Comparison of ENCODE assay signal across 8 cellular contexts in the genomic region with DNA sequence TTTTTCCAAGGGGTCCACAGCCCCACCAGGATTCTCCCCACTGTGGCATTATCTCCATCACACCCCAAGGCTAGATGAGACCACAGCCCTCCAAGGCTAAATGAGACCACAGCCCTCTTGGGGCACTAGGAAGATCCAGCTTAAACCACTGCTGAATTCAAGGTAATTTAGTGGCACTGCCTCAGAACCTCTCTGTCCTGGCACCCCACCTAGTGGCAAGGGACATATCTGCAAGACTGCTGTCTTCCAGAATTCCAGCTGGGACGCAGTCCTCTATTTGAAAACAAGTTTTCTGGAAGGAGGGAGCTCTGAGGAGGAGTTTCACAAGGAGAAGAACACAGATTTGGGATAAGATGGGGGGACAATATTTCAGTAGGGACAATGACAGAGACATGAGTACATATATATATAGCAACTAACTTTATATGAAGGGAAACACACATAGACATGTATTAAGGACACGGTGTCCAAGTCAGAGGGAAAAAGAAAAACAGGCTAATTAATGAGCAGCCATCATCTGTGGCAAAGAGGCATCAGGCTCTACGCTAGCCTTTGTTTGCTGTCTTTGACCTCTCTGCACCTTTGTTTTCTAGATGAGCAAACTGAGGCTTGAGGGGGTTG. TPM values are rescaled to one million over a fixed set of nuclear protein-coding genes. Genes with fewer than 3 reads are reported as not detected.
DNase-seq lines count a peak whose midpoint lies in the region; ATAC-seq, FAIRE-seq and TF ChIP-seq lines count a peak whose summit lies in the region.

No MANE protein-coding gene starts in this region.

- CTCF ChIA-PET in A673 (lab: Charles Lee) (interaction anchor here (0.6 kb wide), 1 partner anchor 219 kb away, joined by 3 read pairs; no protein-coding TSS in a partner anchor), GM10248 (lab: Yijun Ruan, JAX) (interaction anchor here (0.8 to 1.7 kb wide), 7 partner anchors 9 to 1074 kb away, joined by 3 to 8 read pairs (median 3); a partner anchor contains a TSS)

- H2BK5ac ChIP-seq in mesenchymal stem cell (ENCODE audit: low read depth, low read length, poor library complexity, severe bottlenecking), result no peak overlapping the region

- H4K91ac ChIP-seq in mesenchymal stem cell (ENCODE audit: low read length), result no peak overlapping the region

- WGBS in mesenchymal stem cell, result 60% methylated on average over 2 of the region's 3 CpGs

- no peak overlapping the region for H3K27ac Mint-ChIP-seq in astrocyte (ENCODE audit: unreplicated experiment)

- no peak overlapping the region for H4K8ac ChIP-seq in mesenchymal stem cell (ENCODE audit: low read length)

- H3K79me2 ChIP-seq in astrocyte (ENCODE audit: insufficient read depth, low read length), result no peaks in the 10 kb centered on the region

- H3K36me3 Mint-ChIP-seq in astrocyte (ENCODE audit: low read depth, unreplicated experiment), result no peaks in the 10 kb centered on the region

- H3K4me2 ChIP-seq in astrocyte (ENCODE audit: low read length) (no peak overlapping the region), mesenchymal stem cell (ENCODE audit: low read length, poor library complexity, severe bottlenecking) (no peak overlapping the region)

- intact Hi-C loops in A673 (cut with micrococcal nuclease; ENCODE audit: unreplicated experiment), result loop anchor here (10.0 kb wide), 1 partner anchor 1666 kb away; no protein-coding TSS in a partner anchor

- H3K14ac ChIP-seq in mesenchymal stem cell (ENCODE audit: low read length in 2 of 2), result no peak overlapping the region

- no peaks in the 10 kb centered on the region for H3K4me1 Mint-ChIP-seq in astrocyte (ENCODE audit: low read depth, unreplicated experiment)

- no peak overlapping the region for H2AFZ ChIP-seq in astrocyte (ENCODE audit: low read depth, low read length)
- H2AFZ ChIP-seq in mesenchymal stem cell (ENCODE audit: low read depth, low read length), result no peak overlapping the region

- H3K4me3 ChIP-seq in A673 (ENCODE audit: low read depth, low read length, poor library complexity, severe bottlenecking) (no peak overlapping the region), astrocyte (ENCODE audit: insufficient read depth, low read depth, low read length) (no peak overlapping the region), mesenchymal stem cell (ENCODE audit: insufficient read depth in 1 of 2, low read depth in 1 of 2, low read length in 2 of 2) (no peak overlapping the region)

- H3K4ac ChIP-seq in mesenchymal stem cell (ENCODE audit: low read depth in 1 of 2, low read length in 2 of 2), result no peak overlapping the region

- no peak overlapping the region for H2AK5ac ChIP-seq in mesenchymal stem cell (ENCODE audit: low read length, severe bottlenecking)

- no TSS peak for BruUV-seq in A673 (replicated peaks; lab: Mats Ljungman, UMichigan)

- no peak overlapping the region for H3K4me3 Mint-ChIP-seq in astrocyte (ENCODE audit: unreplicated experiment)

- H3K27me3 ChIP-seq in A673 (replicated peaks; ENCODE audit: insufficient read depth, low read depth, low read length, poor library complexity) (peaks cover 26% of the 10 kb centered on the region), astrocyte (ENCODE audit: insufficient read depth, low read length) (no peaks in the 10 kb centered on the region), mesenchymal stem cell (ENCODE audit: control insufficient read depth in 1 of 2, insufficient read depth in 1 of 2, low read length in 2 of 2) (peaks cover 16 to 35% of the 10 kb centered on the region in 2 experiments)

- no peaks in the 10 kb centered on the region for H4K20me1 ChIP-seq in astrocyte (ENCODE audit: insufficient read depth, low read length)

- H3K9me3 ChIP-seq in A673 (ENCODE audit: low read depth, low read length, poor library complexity, severe bottlenecking) (no peaks in the 10 kb centered on the region), astrocyte (ENCODE audit: insufficient read depth, low read depth, low read length) (no peaks in the 10 kb centered on the region), mesenchymal stem cell (ENCODE audit: control insufficient read depth, low read length) (no peaks in the 10 kb centered on the region)

- H3K23ac ChIP-seq in mesenchymal stem cell (ENCODE audit: low read length in 2 of 2), result no peak overlapping the region

- no peak overlapping the region for H3K27ac ChIP-seq in A673 (ENCODE audit: low read depth, low read length, poor library complexity, severe bottlenecking)
- H3K27ac ChIP-seq in astrocyte (ENCODE audit: low read depth, low read length), result no peak overlapping the region
- no peak overlapping the region for H3K27ac ChIP-seq in mesenchymal stem cell (ENCODE audit: low read length, poor library complexity, severe bottlenecking)

- no peaks in the 10 kb centered on the region for H3K4me1 ChIP-seq in A673 (ENCODE audit: insufficient read depth, low read length, poor library complexity, severe bottlenecking)
- H3K4me1 ChIP-seq in astrocyte (ENCODE audit: insufficient read depth, low read length), result peaks cover 6% of the 10 kb centered on the region
- H3K4me1 ChIP-seq in mesenchymal stem cell (ENCODE audit: control insufficient read depth, insufficient read depth, low read depth, low read length), result no peaks in the 10 kb centered on the region

- no peak overlapping the region for H3K18ac ChIP-seq in mesenchymal stem cell (ENCODE audit: low read depth in 1 of 2, low read length in 2 of 2)

- H2BK120ac ChIP-seq in mesenchymal stem cell (ENCODE audit: low read depth, low read length), result no peak overlapping the region

- no peaks in the 10 kb centered on the region for H3K79me1 ChIP-seq in mesenchymal stem cell (replicated peaks; ENCODE audit: low read length, poor library complexity, severe bottlenecking)

- H3K36me3 ChIP-seq in A673 (ENCODE audit: insufficient read depth, low read length, poor library complexity, severe bottlenecking) (no peaks in the 10 kb centered on the region), astrocyte (ENCODE audit: insufficient read depth, low read length) (no peaks in the 10 kb centered on the region), mesenchymal stem cell (ENCODE audit: control insufficient read depth in 1 of 2, insufficient read depth in 2 of 2, low read depth in 1 of 2, low read length in 2 of 2) (no peaks in the 10 kb centered on the region)

- H3K9ac ChIP-seq in astrocyte (ENCODE audit: low read length) (no peak overlapping the region), mesenchymal stem cell (ENCODE audit: low read length) (no peak overlapping the region)

- no peaks in the 10 kb centered on the region for H3K9me3 Mint-ChIP-seq in astrocyte (ENCODE audit: unreplicated experiment)

- no peak for ATAC-seq in GM21717 (IDR thresholded peaks at IDR 0.05; ENCODE audit: unreplicated experiment)

- no peak overlapping the region for H2BK12ac ChIP-seq in mesenchymal stem cell (ENCODE audit: low read length in 2 of 2)

- POLR2A ChIA-PET in A673 (lab: Charles Lee; ENCODE audit: low non-redundant PET) (no interaction called here), GM10248 (lab: Yijun Ruan, JAX) (no interaction called here)

- peaks cover 7% of the 10 kb centered on the region for H3K27me3 Mint-ChIP-seq in astrocyte (ENCODE audit: low read depth, unreplicated experiment)

- peak; percentile 93 for FAIRE-seq in astrocyte (lab: Jason Lieb, UNC)

- H2BK15ac ChIP-seq in mesenchymal stem cell (ENCODE audit: low read depth, poor library complexity, severe bottlenecking), result no peak overlapping the region

- DNase-seq in A673 (ENCODE audit: low spot score), result peak; percentile 51
- no peak for DNase-seq in GM10248 (ENCODE audit: extremely low spot score)
- peak; percentile 69 for DNase-seq in NCI-H1694 (lab: John Stamatoyannopoulos, UW)
- DNase-seq in astrocyte (ENCODE audit: low read depth), result no peak
- peak; percentile 28 for DNase-seq in mesenchymal stem cell
- DNase-seq in GDM1 (lab: John Stamatoyannopoulos, UW), result no peak
- DNase-seq in AML-193 (lab: John Stamatoyannopoulos, UW), result no peak

- TF ChIP-seq CTCF in A673 (conservative IDR thresholded peaks at IDR 0.05; ENCODE audit: low read depth, low read length) (peak; percentile 66), GM10248 (IDR thresholded peaks at IDR 0.05; ENCODE audit: control extremely low read depth, extremely low read depth, low read depth, missing control alignments) (peak; percentile 36), astrocyte (IDR thresholded peaks at IDR 0.05; ENCODE audit: insufficient read depth, low read depth, low read length) (peak; percentile 50)

RNA-seq across cellular contexts. Expression of a gene that starts 9.3 kb away (rescaled TPM):
- total RNA-seq in A673 (2021), result 33.3 and 36.1 TPM in 2 replicates
- total RNA-seq in astrocyte, result 31.8 and 38.0 TPM in 2 replicates
- 87.9 TPM for polyA plus RNA-seq in mesenchymal stem cell (2013, experiment 1 of 2)
- polyA plus RNA-seq in mesenchymal stem cell (2013, experiment 2 of 2), result 90.5 TPM

RNA-seq across cellular contexts. Expression of a gene that starts 9.6 kb away (rescaled TPM):
- total RNA-seq in A673 (2021) (44.4 and 52.0 TPM in 2 replicates), astrocyte (25.5 and 34.2 TPM in 2 replicates)
- 52.5 TPM for polyA plus RNA-seq in mesenchymal stem cell (2013, experiment 1 of 2)
- polyA plus RNA-seq in mesenchymal stem cell (2013, experiment 2 of 2), result 52.2 TPM

RNA-seq across cellular contexts. Expression of a gene that starts 51.8 kb away (rescaled TPM):
- total RNA-seq in A673 (2021) (not detected in 2 replicates), astrocyte (0.70 and 0.89 TPM in 2 replicates)
- polyA plus RNA-seq in mesenchymal stem cell (2013, experiment 1 of 2), result not detected
- not detected for polyA plus RNA-seq in mesenchymal stem cell (2013, experiment 2 of 2)

Comparison
In these comparisons a context has a peak if more than half of its experiments do, and no peak if none do; other contexts are left out.
1. DNase-seq: peak in A673 (single experiment), NCI-H1694 (single experiment) and mesenchymal stem cell (single experiment); none in GM10248 (single experiment), astrocyte (single experiment), GDM1 (single experiment) and AML-193 (0 of 2).
2. Peak in every context shown above with its lines, with median percentiles within 50 percentile points of each other: CTCF ChIP-seq.